Comparison of ENCODE assay signal across 18 cellular contexts in genomic region chr17:223723-224471, GRCh38. TPM values are rescaled to one million over a fixed set of nuclear protein-coding genes. Genes with fewer than 3 reads are reported as not detected.
DNase-seq lines count a peak whose midpoint lies in the region; ATAC-seq and TF ChIP-seq lines count a peak whose summit lies in the region.
"Had no signal": no experiment of that assay in that cellular context is flagged by ENCODE, and none has a peak within 500 bp of the region (broad histone marks: within the 10 kb centered on the region; RNA-seq: fewer than 3 reads in every experiment).

No MANE protein-coding gene starts in this region.

- no peaks in the 10 kb centered on the region for H3K79me2 ChIP-seq in neural progenitor cell (ENCODE audit: low read depth)

- no peak overlapping the region for H2AFZ ChIP-seq in neural progenitor cell (replicated peaks)

- no peak overlapping the region for H3K9ac ChIP-seq in neural progenitor cell

- peaks cover 4% of the 10 kb centered on the region for H3F3A ChIP-seq in neural progenitor cell (ENCODE audit: low read depth)

- TF ChIP-seq CTCF in right atrium auricular region (IDR thresholded peaks at IDR 0.05), result no peak
- TF ChIP-seq CTCF in neural progenitor cell (IDR thresholded peaks at IDR 0.05), result no peak
- no peak for TF ChIP-seq CTCF in upper lobe of right lung (IDR thresholded peaks at IDR 0.05)
- no peak for TF ChIP-seq CTCF in CD4-positive, alpha-beta T cell (IDR thresholded peaks at IDR 0.05)

- intact Hi-C loops in Right ventricle myocardium inferior (cut with DNase I) (no loop called here), left cardiac atrium (cut with DNase I) (no loop called here), upper lobe of right lung (cut with DNase I) (no loop called here)
- intact Hi-C loops in CD4-positive, alpha-beta T cell (cut with DNase I, micrococcal nuclease), result no loop called here

- peaks cover 0 to 9% of the 10 kb centered on the region in 2 donors for H3K4me1 ChIP-seq in right atrium auricular region
- H3K4me1 ChIP-seq in neural progenitor cell, result peaks cover 7% of the 10 kb centered on the region
- no peaks in the 10 kb centered on the region for H3K4me1 ChIP-seq in upper lobe of right lung
- H3K4me1 ChIP-seq: A549 had no signal

- peak overlapping the region; percentile 33 for H3K4me3 Mint-ChIP-seq in neural progenitor cell
- no peak overlapping the region for H3K4me3 Mint-ChIP-seq in CD4-positive, alpha-beta T cell

- H3K36me3 Mint-ChIP-seq in neural progenitor cell, result no peaks in the 10 kb centered on the region
- H3K36me3 Mint-ChIP-seq in CD4-positive, alpha-beta T cell (ENCODE audit: low read depth), result no peaks in the 10 kb centered on the region

- H3K4me2 ChIP-seq in neural progenitor cell, result no peak overlapping the region
- H3K4me2 ChIP-seq: A549 had no signal

- H3K9me3 ChIP-seq in right atrium auricular region, result no peaks in the 10 kb centered on the region
- no peaks in the 10 kb centered on the region for H3K9me3 ChIP-seq in neural progenitor cell (ENCODE audit: low read depth)
- no peaks in the 10 kb centered on the region for H3K9me3 ChIP-seq in upper lobe of right lung
- no peaks in the 10 kb centered on the region for H3K9me3 ChIP-seq in CD4-positive, alpha-beta T cell (ENCODE audit: control insufficient read depth, low read length)
- H3K9me3 ChIP-seq: A549 had no signal

- no peaks in the 10 kb centered on the region for H3K27me3 ChIP-seq in right atrium auricular region
- no peaks in the 10 kb centered on the region for H3K27me3 ChIP-seq in neural progenitor cell
- no peaks in the 10 kb centered on the region for H3K27me3 ChIP-seq in upper lobe of right lung
- H3K27me3 ChIP-seq in CD4-positive, alpha-beta T cell (ENCODE audit: control insufficient read depth, insufficient read depth, low read length), result no peaks in the 10 kb centered on the region

- no peak overlapping the region for H3K27ac Mint-ChIP-seq in neural progenitor cell
- no peak overlapping the region for H3K27ac Mint-ChIP-seq in CD4-positive, alpha-beta T cell

- peaks cover 14% of the 10 kb centered on the region for H3K4me1 Mint-ChIP-seq in neural progenitor cell
- H3K4me1 Mint-ChIP-seq in CD4-positive, alpha-beta T cell (ENCODE audit: low read depth), result no peaks in the 10 kb centered on the region

- ATAC-seq in Right ventricle myocardium inferior (no peak), left cardiac atrium (peak in 1 of 2 donors; percentile 15), upper lobe of right lung (no peak), HG02981 (IDR thresholded peaks at IDR 0.05; ENCODE audit: unreplicated experiment) (no peak), GM21619 (IDR thresholded peaks at IDR 0.05; ENCODE audit: unreplicated experiment) (no peak)
- no peak for ATAC-seq in CD4-positive, alpha-beta T cell (ENCODE audit: poor library complexity)
- ATAC-seq: A549 had no signal

- peak; percentile 48 for DNase-seq in Right ventricle myocardium inferior (ENCODE audit: missing footprints)
- no peak for DNase-seq in right atrium auricular region (ENCODE audit: low spot score)
- peak; percentile 12 for DNase-seq in left cardiac atrium
- DNase-seq in neural progenitor cell (ENCODE audit: low spot score), result no peak
- DNase-seq in upper lobe of right lung, result peak; percentile 52
- DNase-seq in CD4-positive, alpha-beta T cell, result no peak
- DNase-seq: COR-L47, DMS153, NCI-H1417 treated with DMSO at 0.1 percent for 48 hours, NCI-H1930, NCI-H510A, NCI-H774 had no signal

- no peaks in the 10 kb centered on the region for H4K20me1 ChIP-seq in neural progenitor cell (ENCODE audit: low read depth)

- H3K4me3 ChIP-seq in right atrium auricular region (no peak overlapping the region), neural progenitor cell (no peak overlapping the region), upper lobe of right lung (no peak overlapping the region)
- H3K4me3 ChIP-seq: A549, SK-N-MC had no signal

- H3K9me3 Mint-ChIP-seq in neural progenitor cell, result no peaks in the 10 kb centered on the region
- H3K9me3 Mint-ChIP-seq in CD4-positive, alpha-beta T cell, result no peaks in the 10 kb centered on the region

- H3K27ac ChIP-seq in right atrium auricular region (no peak overlapping the region), neural progenitor cell (no peak overlapping the region), upper lobe of right lung (no peak overlapping the region)
- H3K27ac ChIP-seq in CD4-positive, alpha-beta T cell (ENCODE audit: low read depth, low read length), result no peak overlapping the region
- H3K27ac ChIP-seq: A549, C4-2B, SK-N-MC had no signal

- peaks cover 11% of the 10 kb centered on the region for H3K27me3 Mint-ChIP-seq in neural progenitor cell (ENCODE audit: insufficient read depth, low read depth)
- H3K27me3 Mint-ChIP-seq in CD4-positive, alpha-beta T cell, result no peaks in the 10 kb centered on the region

- H3K36me3 ChIP-seq in right atrium auricular region, result no peaks in the 10 kb centered on the region
- no peaks in the 10 kb centered on the region for H3K36me3 ChIP-seq in neural progenitor cell
- H3K36me3 ChIP-seq in upper lobe of right lung, result no peaks in the 10 kb centered on the region

- POLR2A ChIA-PET in CD4-positive, alpha-beta T cell (lab: Charles Lee), result no interaction called here

- CTCF ChIA-PET in CD4-positive, alpha-beta T cell (lab: Charles Lee), result no interaction called here

RNA-seq across cellular contexts. Expression of gene DOC2B, which starts 42.4 kb away (rescaled TPM):
- total RNA-seq in Right ventricle myocardium inferior (4.5 TPM), right atrium auricular region (1 to 10 TPM; 2.4 to 2.6 TPM), left cardiac atrium (10 to 100 TPM in 1 of 2 donors, 1 to 10 TPM in 1; 6.8 to 16.4 TPM), neural progenitor cell (ENCODE audit: low replicate concordance) (0.31 and 0.34 TPM in 2 replicates), upper lobe of right lung (13.7 TPM)
- total RNA-seq in CD4-positive, alpha-beta T cell, result under 1 TPM; 0.08 to 0.34 TPM
- total RNA-seq: HT1080 had no signal

Comparison
In these comparisons a context has a peak if more than half of its experiments do, and no peak if none do; other contexts are left out.
1. DNase-seq: peak in Right ventricle myocardium inferior (single experiment), left cardiac atrium (single experiment) and upper lobe of right lung (single experiment); none in right atrium auricular region (single experiment), neural progenitor cell (single experiment) and CD4-positive, alpha-beta T cell (0 of 10).